13 cellular contexts compared by ENCODE assay signal in genomic region chr19:17706750-17707181, GRCh38. TPM values are rescaled to one million over a fixed set of nuclear protein-coding genes. Genes with fewer than 3 reads are reported as not detected.
DNase-seq lines count a peak whose midpoint lies in the region; TF ChIP-seq lines count a peak whose summit lies in the region.
"Had no signal": no experiment of that assay in that cellular context is flagged by ENCODE, and none has a peak within 500 bp of the region (broad histone marks: within the 10 kb centered on the region; RNA-seq: fewer than 3 reads in every experiment).

No MANE protein-coding gene starts in this region.

- H3K9me3 ChIP-seq in endodermal cell (ENCODE audit: control insufficient read depth, low read length) (no peaks in the 10 kb centered on the region), neural progenitor cell (ENCODE audit: low read depth) (no peaks in the 10 kb centered on the region)
- H3K9me3 ChIP-seq: colonic mucosa, neutrophil, tibial artery had no signal

- H3K27ac ChIP-seq in endodermal cell (ENCODE audit: low read depth, low read length) (no peak overlapping the region), neural progenitor cell (no peak overlapping the region)
- H3K27ac ChIP-seq: colonic mucosa, neutrophil, tibial artery had no signal

- H3K9me3 Mint-ChIP-seq in endodermal cell (no peaks in the 10 kb centered on the region), neural progenitor cell (no peaks in the 10 kb centered on the region)
- H3K9me3 Mint-ChIP-seq: IgD-negative memory B cell had no signal

- WGBS in endodermal cell (ENCODE audit: insufficient coverage in 1 of 2, insufficient read length in 1 of 2), 2 experiments, result 37 to 62% methylated on average over 11 to 17 of the region's 17 CpGs

- H2AFZ ChIP-seq in neural progenitor cell (replicated peaks), result no peak overlapping the region

- no peak overlapping the region for H3K9ac ChIP-seq in endodermal cell (ENCODE audit: extremely low read depth, low read length, poor library complexity, severe bottlenecking)
- H3K9ac ChIP-seq in neural progenitor cell, result no peak overlapping the region

- H3K27ac Mint-ChIP-seq in endodermal cell (no peak overlapping the region), neural progenitor cell (no peak overlapping the region)

- no peak for TF ChIP-seq CTCF in endodermal cell (conservative IDR thresholded peaks at IDR 0.05)
- TF ChIP-seq CTCF in neural progenitor cell (IDR thresholded peaks at IDR 0.05), result no peak

- H3K4me1 Mint-ChIP-seq in endodermal cell, result no peaks in the 10 kb centered on the region
- H3K4me1 Mint-ChIP-seq in neural progenitor cell, result peaks cover 5% of the 10 kb centered on the region

- peak; percentile 94 for DNase-seq in H7
- DNase-seq in NCI-H82 (lab: John Stamatoyannopoulos, UW), result peak; percentile 97
- DNase-seq in endodermal cell, result peak; percentile 95
- DNase-seq in neural progenitor cell (ENCODE audit: low spot score), result peak; percentile 86
- no peak for DNase-seq in NCI-H774 (lab: John Stamatoyannopoulos, UW)
- DNase-seq in SIG-M5 (lab: John Stamatoyannopoulos, UW), result no peak
- no peak for DNase-seq in HPDE6-E6E7 (ENCODE audit: extremely low spot score)
- no peak for DNase-seq in NCI-H510A (lab: John Stamatoyannopoulos, UW)
- DNase-seq: colonic mucosa; NK-92 treated with Interleukin-12 subunit alpha and Interleukin-12 subunit beta, amount 100 ng/mL, for 24 hours; tibial artery had no signal

- H3K36me3 ChIP-seq in H7 (replicated peaks; ENCODE audit: control insufficient read depth, insufficient read depth, low read length) (no peaks in the 10 kb centered on the region), endodermal cell (ENCODE audit: control insufficient read depth, insufficient read depth, low read length) (no peaks in the 10 kb centered on the region), neural progenitor cell (no peaks in the 10 kb centered on the region)
- H3K36me3 ChIP-seq: colonic mucosa, neutrophil, tibial artery had no signal

- H3K27me3 ChIP-seq in H7 (ENCODE audit: control insufficient read depth, insufficient read depth, low read length) (peaks cover 9% of the 10 kb centered on the region; the same call in 1 of the 2 replicates), endodermal cell (ENCODE audit: control insufficient read depth, insufficient read depth, low read length, poor library complexity, severe bottlenecking) (no peaks in the 10 kb centered on the region), neural progenitor cell (peaks cover 8% of the 10 kb centered on the region)
- H3K27me3 ChIP-seq: colonic mucosa, neutrophil had no signal

- no peaks in the 10 kb centered on the region for H4K20me1 ChIP-seq in neural progenitor cell (ENCODE audit: low read depth)

- H3K4me1 ChIP-seq in endodermal cell (ENCODE audit: control insufficient read depth, insufficient read depth, low read length) (no peaks in the 10 kb centered on the region), neural progenitor cell (no peaks in the 10 kb centered on the region)
- H3K4me1 ChIP-seq: colonic mucosa, tibial artery had no signal

- peaks cover 5% of the 10 kb centered on the region for H3F3A ChIP-seq in neural progenitor cell (ENCODE audit: low read depth)

- H3K4me3 ChIP-seq in H7 (ENCODE audit: insufficient read depth, low read depth, low read length), result peak overlapping the region; percentile 15; the same call in 1 of the 2 replicates
- no peak overlapping the region for H3K4me3 ChIP-seq in endodermal cell (ENCODE audit: low read length)
- H3K4me3 ChIP-seq in neural progenitor cell, result no peak overlapping the region
- H3K4me3 ChIP-seq: colonic mucosa, tibial artery had no signal

- H3K4me2 ChIP-seq in neural progenitor cell, result peak overlapping the region; percentile 31

- H3K36me3 Mint-ChIP-seq in endodermal cell (ENCODE audit: low read depth) (no peaks in the 10 kb centered on the region), neural progenitor cell (no peaks in the 10 kb centered on the region)
- H3K36me3 Mint-ChIP-seq: IgD-negative memory B cell had no signal

- no peak overlapping the region for H3K4me3 Mint-ChIP-seq in endodermal cell
- H3K4me3 Mint-ChIP-seq in neural progenitor cell, result no peak overlapping the region

- H3K27me3 Mint-ChIP-seq in endodermal cell (ENCODE audit: insufficient read depth) (peaks cover 19% of the 10 kb centered on the region), neural progenitor cell (ENCODE audit: insufficient read depth, low read depth) (peaks cover 11% of the 10 kb centered on the region)
- H3K27me3 Mint-ChIP-seq: IgD-negative memory B cell had no signal

- H3K79me2 ChIP-seq in neural progenitor cell (ENCODE audit: low read depth), result no peaks in the 10 kb centered on the region

RNA-seq across cellular contexts. Expression of gene MAP1S, which starts 12.5 kb away (rescaled TPM):
- 27.1 and 28.0 TPM in 2 replicates for total RNA-seq in H7 (2014; rRNA removed; shearing (Covaris generic))
- total RNA-seq in endodermal cell (10 to 100 TPM; 90.2 to 96.7 TPM), neural progenitor cell (ENCODE audit: low replicate concordance) (8.9 and 30.4 TPM in 2 replicates)
- polyA plus RNA-seq in endodermal cell (2013, experiment 1 of 2), result 41.4 TPM
- 38.1 TPM for polyA plus RNA-seq in endodermal cell (2013, experiment 2 of 2)

RNA-seq across cellular contexts. Expression of gene UNC13A, which starts 18.6 kb away (rescaled TPM):
- 6.6 and 8.8 TPM in 2 replicates for total RNA-seq in H7 (2014; rRNA removed; shearing (Covaris generic))
- 10 to 100 TPM in 1 of 2 donors, 1 to 10 TPM in 1; 5.6 to 10.7 TPM for total RNA-seq in endodermal cell
- polyA plus RNA-seq in endodermal cell (2013, experiment 1 of 2), result 2.8 TPM
- 2.2 TPM for polyA plus RNA-seq in endodermal cell (2013, experiment 2 of 2)
- total RNA-seq in neural progenitor cell (ENCODE audit: low replicate concordance), result 0.77 and 1.3 TPM in 2 replicates
- polyA plus RNA-seq: IgD-negative memory B cell had no signal

RNA-seq across cellular contexts. Expression of gene FCHO1, which starts 44.5 kb away (rescaled TPM):
- total RNA-seq in H7 (2014; rRNA removed; shearing (Covaris generic)), result 21.6 and 21.7 TPM in 2 replicates
- total RNA-seq in endodermal cell, result 10 to 100 TPM in 1 of 2 donors, 1 to 10 TPM in 1; 8.5 to 10.2 TPM
- polyA plus RNA-seq in endodermal cell (2013, experiment 1 of 2), result 18.8 TPM
- 15.9 TPM for polyA plus RNA-seq in endodermal cell (2013, experiment 2 of 2)
- 15.5 and 29.8 TPM in 2 replicates for total RNA-seq in neural progenitor cell (ENCODE audit: low replicate concordance)

Comparison
In these comparisons a context has a peak if more than half of its experiments do, and no peak if none do; other contexts are left out.
1. DNase-seq: peak in H7 (single experiment), NCI-H82 (single experiment), endodermal cell (single experiment) and neural progenitor cell (single experiment); none in NCI-H774 (single experiment), SIG-M5 (single experiment), HPDE6-E6E7 (single experiment) and NCI-H510A (single experiment).